Comparison of ENCODE assay signal across 8 cellular contexts in the genomic region with DNA sequence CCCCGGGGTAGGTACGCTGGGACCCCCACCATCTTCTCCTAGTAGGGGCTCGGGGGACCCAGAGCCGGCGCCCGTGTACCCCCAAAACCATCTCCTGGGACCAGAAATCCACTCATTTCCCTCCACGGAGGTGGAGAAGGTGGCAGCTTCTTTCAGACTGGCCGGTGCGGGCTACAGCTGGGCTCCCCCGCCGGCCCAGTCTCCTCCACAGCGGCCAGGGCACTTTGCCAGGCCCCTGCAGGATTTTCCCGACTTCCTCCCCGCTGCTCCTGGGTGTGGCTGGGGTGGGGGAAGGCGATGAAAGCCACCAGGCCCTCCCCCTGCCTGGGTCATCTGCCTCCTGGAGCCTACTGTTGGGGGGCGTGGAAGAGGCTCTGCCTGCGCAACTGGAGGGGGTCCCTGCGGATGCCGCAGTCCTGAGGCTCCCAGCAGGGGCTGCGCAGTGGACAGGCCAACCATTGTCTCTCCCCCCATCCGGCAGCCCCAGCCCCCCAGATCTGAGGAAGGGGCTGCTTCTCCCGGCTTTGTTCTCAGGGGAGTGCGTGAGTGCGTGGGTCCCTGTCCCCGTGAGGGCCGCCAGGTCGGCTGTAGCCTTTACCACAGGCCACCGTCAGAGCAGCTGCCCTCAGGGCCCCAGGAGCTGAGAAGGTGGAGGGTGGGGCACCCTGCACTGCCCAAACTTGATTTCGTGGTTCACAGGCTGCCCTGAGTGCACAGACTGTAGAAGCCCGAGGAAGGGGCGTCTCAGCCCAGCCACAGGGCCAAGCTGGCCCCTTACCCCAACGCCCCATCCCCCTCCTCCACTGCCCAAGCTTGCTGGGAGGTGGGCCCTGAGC. TPM values are rescaled to one million over a fixed set of nuclear protein-coding genes. Genes with fewer than 3 reads are reported as not detected.
DNase-seq lines count a peak whose midpoint lies in the region; ATAC-seq and TF ChIP-seq lines count a peak whose summit lies in the region.

No MANE protein-coding gene starts in this region.

- H3K4me1 ChIP-seq in DND-41 (ENCODE audit: insufficient read depth, low read length) (peaks cover 20% of the 10 kb centered on the region), thyroid gland (peaks cover 30 to 44% of the 10 kb centered on the region in 2 donors)

- H3K4me1 Mint-ChIP-seq in brain: peaks cover 36% of the 10 kb centered on the region

- DNase-seq in DND-41 (no peak), NCI-H1105 (lab: John Stamatoyannopoulos, UW) (peak; percentile 39), thyroid gland (peak; percentile 80 to 84), NCI-H128 (lab: John Stamatoyannopoulos, UW; ENCODE audit: unreplicated experiment) (no peak)
- DNase-seq in activated naive CD4-positive, alpha-beta T cell treated with anti-CD3 and anti-CD28 coated beads, Interleukin-2, amount 50 U/mL, for 72 hours (ENCODE audit: low spot score in 2 of 2): no peak

- H4K20me1 ChIP-seq in DND-41 (ENCODE audit: insufficient read depth, low read length): peaks cover 35% of the 10 kb centered on the region

- no peak for ATAC-seq in DND-41 (ENCODE audit: insufficient read depth, low read depth)
- no peak for ATAC-seq in GM21360 (IDR thresholded peaks at IDR 0.05; ENCODE audit: unreplicated experiment)
- ATAC-seq in activated naive CD4-positive, alpha-beta T cell treated with anti-CD3 and anti-CD28 coated beads, Interleukin-2, amount 50 U/mL, for 72 hours: no peak

- H3K9me3 Mint-ChIP-seq in brain: peaks cover 0 to 5% (median 0%) of the 10 kb centered on the region in 5 experiments
- H3K9me3 Mint-ChIP-seq in activated naive CD4-positive, alpha-beta T cell treated with anti-CD3 and anti-CD28 coated beads, Interleukin-2, amount 50 U/mL, for 72 hours: no peaks in the 10 kb centered on the region

- peak overlapping the region; percentile 98 for H3K4me2 ChIP-seq in DND-41 (ENCODE audit: insufficient read depth, low read length)

- no peaks in the 10 kb centered on the region for H3K27me3 ChIP-seq in DND-41 (ENCODE audit: insufficient read depth, low read length, poor library complexity)
- no peaks in the 10 kb centered on the region for H3K27me3 ChIP-seq in layer of hippocampus (ENCODE audit: control insufficient read depth, insufficient read depth, low read length)
- H3K27me3 ChIP-seq in thyroid gland: no peaks in the 10 kb centered on the region

- no peak overlapping the region for H2AFZ ChIP-seq in DND-41 (ENCODE audit: low read depth, low read length)

- H3K9me3 ChIP-seq in DND-41 (ENCODE audit: insufficient read depth, low read length, severe bottlenecking): no peaks in the 10 kb centered on the region
- H3K9me3 ChIP-seq in thyroid gland: no peaks in the 10 kb centered on the region

- H3K27ac ChIP-seq in DND-41 (ENCODE audit: low read length) (no peak overlapping the region), layer of hippocampus (ENCODE audit: low read depth, low read length) (peak overlapping the region; percentile 18), thyroid gland (peak overlapping the region in 1 of 3 donors; percentile 96)

- peak overlapping the region in 2 of 5 experiments; percentile 49 to 79 for H3K27ac Mint-ChIP-seq in brain
- H3K27ac Mint-ChIP-seq in activated naive CD4-positive, alpha-beta T cell treated with anti-CD3 and anti-CD28 coated beads, Interleukin-2, amount 50 U/mL, for 72 hours: no peak overlapping the region

- H3K79me2 ChIP-seq in DND-41 (ENCODE audit: insufficient read depth, low read length): no peaks in the 10 kb centered on the region

- no peak for TF ChIP-seq CTCF in DND-41 (IDR thresholded peaks at IDR 0.05; ENCODE audit: borderline replicate concordance, extremely low read depth, low read length, poor library complexity, severe bottlenecking)
- TF ChIP-seq CTCF in brain (conservative IDR thresholded peaks at IDR 0.05): no peak
- no peak for TF ChIP-seq CTCF in thyroid gland (IDR thresholded peaks at IDR 0.05)

- peak overlapping the region; percentile 76 to 81 (median 79) for H3K4me3 Mint-ChIP-seq in brain

- H3K9ac ChIP-seq in DND-41 (ENCODE audit: low read depth, low read length): peak overlapping the region; percentile 64; the same call in 1 of the 2 replicates

- peak overlapping the region in 1 of 2 experiments; percentile 82; a peak in 2 of 4 replicates for H3K4me3 ChIP-seq in DND-41 (ENCODE audit: low read depth in 1 of 2, low read length in 2 of 2)
- H3K4me3 ChIP-seq in thyroid gland (replicated peaks in 1 of 3): peak overlapping the region in 1 of 3 donors; percentile 92

- intact Hi-C loops in thyroid gland (cut with DNase I): no loop called here

- no peak for TF ChIP-seq POLR2A in thyroid gland (IDR thresholded peaks at IDR 0.05)

- WGBS in thyroid gland, 2 donors: 29 to 36% methylated on average over 7 to 20 of the region's 32 CpGs

- H3K27me3 Mint-ChIP-seq in brain: no peaks in the 10 kb centered on the region

- H3K36me3 Mint-ChIP-seq in brain: no peaks in the 10 kb centered on the region
- H3K36me3 Mint-ChIP-seq in activated naive CD4-positive, alpha-beta T cell treated with anti-CD3 and anti-CD28 coated beads, Interleukin-2, amount 50 U/mL, for 72 hours: peaks cover 0 to 5% of the 10 kb centered on the region in 2 donors

- H3K36me3 ChIP-seq in DND-41 (ENCODE audit: insufficient read depth, low read length) (no peaks in the 10 kb centered on the region), thyroid gland (no peaks in the 10 kb centered on the region)

RNA-seq across cellular contexts. Expression of gene AGRN, which starts 1.3 kb away (rescaled TPM):
- 37.8 TPM for polyA plus RNA-seq in brain (ENCODE audit: insufficient read depth, low read depth, low replicate concordance)
- 100 to 1,000 TPM in 3 of 4 donors, 10 to 100 TPM in 1; 68.3 to 147 (median 129) TPM for total RNA-seq in thyroid gland
- total RNA-seq in activated naive CD4-positive, alpha-beta T cell treated with anti-CD3 and anti-CD28 coated beads, Interleukin-2, amount 50 U/mL, for 72 hours: 10 to 100 TPM; 44.5 to 79.9 TPM

RNA-seq across cellular contexts. Expression of gene ISG15, which starts 7.9 kb away (rescaled TPM):
- 75.9 TPM for polyA plus RNA-seq in brain (ENCODE audit: insufficient read depth, low read depth, low replicate concordance)
- 10 to 100 TPM; 18.5 to 57.5 (median 37.8) TPM for total RNA-seq in thyroid gland
- total RNA-seq in activated naive CD4-positive, alpha-beta T cell treated with anti-CD3 and anti-CD28 coated beads, Interleukin-2, amount 50 U/mL, for 72 hours: 10 to 100 TPM; 91.6 to 97.5 TPM

RNA-seq across cellular contexts. Expression of gene HES4, which starts 21.3 kb away (rescaled TPM):
- 4.9 TPM for polyA plus RNA-seq in brain (ENCODE audit: insufficient read depth, low read depth, low replicate concordance)
- total RNA-seq in thyroid gland: 10 to 100 TPM in 3 of 4 donors, 1 to 10 TPM in 1; 5.0 to 29.2 (median 18.6) TPM
- 1 to 10 TPM; 3.2 to 4.4 TPM for total RNA-seq in activated naive CD4-positive, alpha-beta T cell treated with anti-CD3 and anti-CD28 coated beads, Interleukin-2, amount 50 U/mL, for 72 hours

RNA-seq across cellular contexts. Expression of gene PERM1, which starts 39.3 kb away (rescaled TPM):
- not detected for polyA plus RNA-seq in brain (ENCODE audit: insufficient read depth, low read depth, low replicate concordance)
- total RNA-seq in thyroid gland: under 1 TPM in 1 of 4 donors, not detected in 3; 0.22 TPM
- not detected for total RNA-seq in activated naive CD4-positive, alpha-beta T cell treated with anti-CD3 and anti-CD28 coated beads, Interleukin-2, amount 50 U/mL, for 72 hours

RNA-seq across cellular contexts. Expression of gene RNF223, which starts 52.9 kb away (rescaled TPM):
- not detected for polyA plus RNA-seq in brain (ENCODE audit: insufficient read depth, low read depth, low replicate concordance)
- total RNA-seq in thyroid gland: not detected
- not detected for total RNA-seq in activated naive CD4-positive, alpha-beta T cell treated with anti-CD3 and anti-CD28 coated beads, Interleukin-2, amount 50 U/mL, for 72 hours

Comparison
In these comparisons a context has a peak if more than half of its experiments do, and no peak if none do; other contexts are left out.
1. DNase-seq: peak in NCI-H1105 (single experiment) and thyroid gland (2 of 2); none in DND-41 (single experiment), NCI-H128 (single experiment) and activated naive CD4-positive, alpha-beta T cell treated with anti-CD3 and anti-CD28 coated beads, Interleukin-2, amount 50 U/mL, for 72 hours (0 of 2).